Comparison of ENCODE assay signal across 1 cellular context in genomic region chr7:135697276-135698049, GRCh38.
TF ChIP-seq lines count a peak whose summit lies in the region.

No MANE protein-coding gene starts in this region.

TF ChIP-seq in H1, 55 proteins besides CTCF, POLR2A, EP300 and RAD21 (continued from another document):
- no peak for TF ChIP-seq CHD7 (IDR thresholded peaks at IDR 0.05; ENCODE audit: insufficient replicate concordance, low read length)
- no peak for TF ChIP-seq KDM5A (IDR thresholded peaks at IDR 0.05; ENCODE audit: low read length)
- TF ChIP-seq BCL11A (IDR thresholded peaks at IDR 0.05; ENCODE audit: low read depth in 2 of 2, low read length in 2 of 2), result no peak
- no peak for TF ChIP-seq SP4 (IDR thresholded peaks at IDR 0.05; ENCODE audit: low read length)
- TF ChIP-seq CHD2 (IDR thresholded peaks at IDR 0.05; ENCODE audit: low read length), result no peak
- TF ChIP-seq NANOG (IDR thresholded peaks at IDR 0.05; ENCODE audit: insufficient read depth, low read depth, low read length, poor library complexity, severe bottlenecking), result no peak
- no peak for TF ChIP-seq SUZ12 (IDR thresholded peaks at IDR 0.05; ENCODE audit: low read length)
